Comparison of ENCODE assay signal across 1 cellular context in genomic region chr2:89851583-89851905, GRCh38.
TF ChIP-seq lines count a peak whose summit lies in the region.

No MANE protein-coding gene starts in this region.

TF ChIP-seq in HepG2, 621 proteins besides CTCF, POLR2A, EP300 and RAD21 (continued from another document):
- TF ChIP-seq MNT (IDR thresholded peaks at IDR 0.05), result peak; percentile 52
